10 cellular contexts compared by ENCODE assay signal in the genomic region with DNA sequence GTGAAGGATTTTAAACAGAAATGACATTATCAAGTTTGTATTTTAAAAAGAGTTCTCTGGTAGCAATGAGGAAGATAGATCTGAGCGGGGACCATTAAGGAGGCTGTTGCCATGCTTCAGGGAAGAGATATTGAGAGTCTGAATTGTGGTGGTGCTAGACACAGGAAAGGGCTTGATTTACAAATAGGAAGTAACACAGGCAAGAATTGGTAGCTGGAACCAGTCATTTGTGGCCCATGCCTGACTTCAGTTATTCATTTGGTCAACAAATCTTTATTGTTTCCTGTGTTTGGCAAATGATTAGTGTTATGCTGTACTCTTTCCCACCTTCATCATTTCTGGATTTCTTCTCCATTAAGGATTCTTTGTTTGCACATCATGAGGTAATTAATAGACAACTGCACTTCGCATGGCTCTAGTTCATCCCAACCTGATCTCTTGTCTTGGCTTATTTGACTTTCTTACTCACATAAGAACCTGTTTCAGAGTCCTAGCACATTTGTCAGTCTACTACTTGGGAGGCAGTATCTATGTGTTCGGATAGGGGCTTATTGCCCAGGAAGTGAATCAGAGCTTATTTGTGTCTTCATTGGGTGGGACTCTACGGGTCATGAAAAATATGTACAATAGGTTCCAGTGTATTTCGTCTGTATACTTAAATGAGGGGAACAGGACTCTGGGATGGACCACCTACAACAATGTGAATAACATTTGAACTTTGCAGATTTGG. TPM values are rescaled to one million over a fixed set of nuclear protein-coding genes. Genes with fewer than 3 reads are reported as not detected.
DNase-seq lines count a peak whose midpoint lies in the region; ATAC-seq and TF ChIP-seq lines count a peak whose summit lies in the region.
"Had no signal": no experiment of that assay in that cellular context is flagged by ENCODE, and none has a peak within 500 bp of the region (broad histone marks: within the 10 kb centered on the region; RNA-seq: fewer than 3 reads in every experiment).

No MANE protein-coding gene starts in this region.

- intact Hi-C loops in left ventricle myocardium inferior (cut with micrococcal nuclease): no loop called here

- peaks cover 52% of the 10 kb centered on the region for H3K4me1 Mint-ChIP-seq in activated T-cell treated with anti-CD3 and anti-CD28 coated beads, Interleukin-2, amount 50 U/mL, for 24 hours (ENCODE audit: low read depth)
- peaks cover 33% of the 10 kb centered on the region for H3K4me1 Mint-ChIP-seq in T-helper 17 cell

- H3K4me1 ChIP-seq in left ventricle myocardium inferior (peaks cover 44% of the 10 kb centered on the region), subcutaneous abdominal adipose tissue (ENCODE audit: control insufficient read depth in 5 of 5, insufficient read depth in 5 of 5, low read length in 5 of 5) (peaks cover 12 to 32% (median 24%) of the 10 kb centered on the region in 5 donors)

- no peaks in the 10 kb centered on the region for H3K9me3 Mint-ChIP-seq in activated T-cell treated with anti-CD3 and anti-CD28 coated beads, Interleukin-2, amount 50 U/mL, for 24 hours

- H3K27ac ChIP-seq in left ventricle myocardium inferior (replicated peaks) (peak overlapping the region; percentile 71), subcutaneous abdominal adipose tissue (ENCODE audit: low read depth, low read length) (peak overlapping the region; percentile 50)

- peak overlapping the region; percentile 61 for H3K27ac Mint-ChIP-seq in activated T-cell treated with anti-CD3 and anti-CD28 coated beads, Interleukin-2, amount 50 U/mL, for 24 hours
- peak overlapping the region; percentile 93 for H3K27ac Mint-ChIP-seq in T-helper 17 cell

- H3K9me3 ChIP-seq in T-helper 17 cell (ENCODE audit: control insufficient read depth, low read length, poor library complexity, severe bottlenecking): no peaks in the 10 kb centered on the region
- no peaks in the 10 kb centered on the region for H3K9me3 ChIP-seq in left ventricle myocardium inferior (replicated peaks)
- no peaks in the 10 kb centered on the region for H3K9me3 ChIP-seq in subcutaneous abdominal adipose tissue (ENCODE audit: control insufficient read depth in 5 of 5, low read length in 5 of 5)

- no peak overlapping the region for H3K4me3 ChIP-seq in left ventricle myocardium inferior
- H3K4me3 ChIP-seq in subcutaneous abdominal adipose tissue (ENCODE audit: low read depth in 1 of 5, low read length in 5 of 5): no peak overlapping the region

- TF ChIP-seq CTCF in left ventricle myocardium inferior (IDR thresholded peaks at IDR 0.05; ENCODE audit: borderline replicate concordance): no peak

- no peak overlapping the region for H3K9ac ChIP-seq in subcutaneous abdominal adipose tissue (ENCODE audit: low read length in 5 of 5)

- ATAC-seq in T-helper 17 cell (no peak), GM19324 (IDR thresholded peaks at IDR 0.05; ENCODE audit: low FRiP score, unreplicated experiment) (no peak)

- H3K27me3 ChIP-seq in left ventricle myocardium inferior (ENCODE audit: low read depth) (no peaks in the 10 kb centered on the region), subcutaneous abdominal adipose tissue (ENCODE audit: control insufficient read depth in 5 of 5, insufficient read depth in 4 of 5, low read length in 5 of 5) (no peaks in the 10 kb centered on the region)

- H3K27me3 Mint-ChIP-seq in activated T-cell treated with anti-CD3 and anti-CD28 coated beads, Interleukin-2, amount 50 U/mL, for 24 hours: no peaks in the 10 kb centered on the region
- no peaks in the 10 kb centered on the region for H3K27me3 Mint-ChIP-seq in T-helper 17 cell
- H3K27me3 Mint-ChIP-seq: brain had no signal

- H3K36me3 Mint-ChIP-seq in activated T-cell treated with anti-CD3 and anti-CD28 coated beads, Interleukin-2, amount 50 U/mL, for 24 hours (ENCODE audit: low read depth): no peaks in the 10 kb centered on the region
- peaks cover 2% of the 10 kb centered on the region for H3K36me3 Mint-ChIP-seq in T-helper 17 cell (ENCODE audit: low read depth)

- no peak for DNase-seq in activated T-cell treated with anti-CD3 and anti-CD28 coated beads, Interleukin-2, amount 50 U/mL, for 24 hours
- no peak for DNase-seq in activated T-cell treated with anti-CD3 and anti-CD28 coated beads for 4 hours
- DNase-seq in T-helper 17 cell: no peak
- no peak for DNase-seq in left ventricle myocardium inferior
- no peak for DNase-seq in NCI-H1092 (lab: John Stamatoyannopoulos, UW)
- no peak for DNase-seq in activated CD8-positive, alpha-beta memory T cell treated with anti-CD3 and anti-CD28 coated beads, Interleukin-2, amount 50 U/mL, for 48 hours
- DNase-seq: SW 1271 had no signal

- no peak overlapping the region for H3K4me3 Mint-ChIP-seq in activated T-cell treated with anti-CD3 and anti-CD28 coated beads, Interleukin-2, amount 50 U/mL, for 24 hours
- no peak overlapping the region for H3K4me3 Mint-ChIP-seq in T-helper 17 cell
- H3K4me3 Mint-ChIP-seq: brain had no signal

- H3K36me3 ChIP-seq in left ventricle myocardium inferior (no peaks in the 10 kb centered on the region), subcutaneous abdominal adipose tissue (ENCODE audit: control insufficient read depth in 5 of 5, insufficient read depth in 5 of 5, low read length in 5 of 5) (no peaks in the 10 kb centered on the region)

RNA-seq across cellular contexts. Expression of a gene that starts 32.3 kb away (rescaled TPM):
- 10 to 100 TPM; 11.4 to 11.7 TPM for total RNA-seq in T-helper 17 cell
- 7.5 TPM for total RNA-seq in left ventricle myocardium inferior
